28 cellular contexts compared by ENCODE assay signal in genomic region chr20:48207505-48207904, GRCh38.
"Had no signal": no experiment of that assay in that cellular context is flagged by ENCODE, and none has a peak within 500 bp of the region (broad histone marks: within the 10 kb centered on the region; RNA-seq: fewer than 3 reads in every experiment).

No MANE protein-coding gene starts in this region.

- H3K27me3 Mint-ChIP-seq: dendritic cell treated with granulocyte-macrophage colony-stimulating factor and Interleukin-4, amounts not matched to agents 40 ng/mL and 50 ng/mL, for 4 days had no signal

- H3K27ac Mint-ChIP-seq: dendritic cell treated with granulocyte-macrophage colony-stimulating factor and Interleukin-4, amounts not matched to agents 40 ng/mL and 50 ng/mL, for 4 days; effector memory CD8-positive, alpha-beta T cell; endodermal cell had no signal

- H3K4me3 ChIP-seq: colonic mucosa, coronary artery, dorsolateral prefrontal cortex, esophagus muscularis mucosa, esophagus squamous epithelium, gastrocnemius medialis, gastroesophageal sphincter, heart left ventricle, heart right ventricle had no signal

- H3K27ac ChIP-seq: colonic mucosa, coronary artery, dorsolateral prefrontal cortex, epithelial cell of prostate, esophagus muscularis mucosa, esophagus squamous epithelium, foreskin keratinocyte, gastrocnemius medialis, gastroesophageal sphincter, heart left ventricle, heart right ventricle had no signal

- H3K36me3 ChIP-seq: colonic mucosa, esophagus muscularis mucosa, esophagus squamous epithelium, gastrocnemius medialis, gastroesophageal sphincter, heart left ventricle, heart right ventricle had no signal

- FAIRE-seq: colon, endometrium, endothelial cell of umbilical vein, frontal cortex had no signal

- H3K9me3 ChIP-seq: colonic mucosa, esophagus muscularis mucosa, esophagus squamous epithelium, gastrocnemius medialis, gastroesophageal sphincter, heart left ventricle, heart right ventricle had no signal

- H3K9me3 Mint-ChIP-seq: dendritic cell treated with granulocyte-macrophage colony-stimulating factor and Interleukin-4, amounts not matched to agents 40 ng/mL and 50 ng/mL, for 4 days; effector memory CD8-positive, alpha-beta T cell; endodermal cell had no signal

- DNase-seq: colonic mucosa; cortex of kidney; dermis blood vessel endothelial cell; dorsolateral prefrontal cortex; effector CD4-positive, alpha-beta T cell; effector CD8-positive, alpha-beta T cell; effector memory CD4-positive, alpha-beta T cell; effector memory CD8-positive, alpha-beta T cell; endodermal cell; erythroblast; esophagus squamous epithelium; foreskin fibroblast; foreskin keratinocyte; foreskin melanocyte; gastrocnemius medialis; head of caudate nucleus; heart right ventricle had no signal

- H3K4me3 Mint-ChIP-seq: dendritic cell treated with granulocyte-macrophage colony-stimulating factor and Interleukin-4, amounts not matched to agents 40 ng/mL and 50 ng/mL, for 4 days; effector memory CD8-positive, alpha-beta T cell; endodermal cell had no signal

- H3K27me3 ChIP-seq: colonic mucosa, dorsolateral prefrontal cortex, esophagus muscularis mucosa, esophagus squamous epithelium, gastrocnemius medialis, gastroesophageal sphincter had no signal

- H3K4me1 ChIP-seq: colonic mucosa, foreskin keratinocyte, gastrocnemius medialis, gastroesophageal sphincter had no signal

- ATAC-seq: effector memory CD8-positive, alpha-beta T cell; esophagus mucosa; foreskin keratinocyte; gastrocnemius medialis; gastroesophageal sphincter; heart left ventricle; heart right ventricle had no signal
